Comparison of ENCODE assay signal across 8 cellular contexts in the genomic region with DNA sequence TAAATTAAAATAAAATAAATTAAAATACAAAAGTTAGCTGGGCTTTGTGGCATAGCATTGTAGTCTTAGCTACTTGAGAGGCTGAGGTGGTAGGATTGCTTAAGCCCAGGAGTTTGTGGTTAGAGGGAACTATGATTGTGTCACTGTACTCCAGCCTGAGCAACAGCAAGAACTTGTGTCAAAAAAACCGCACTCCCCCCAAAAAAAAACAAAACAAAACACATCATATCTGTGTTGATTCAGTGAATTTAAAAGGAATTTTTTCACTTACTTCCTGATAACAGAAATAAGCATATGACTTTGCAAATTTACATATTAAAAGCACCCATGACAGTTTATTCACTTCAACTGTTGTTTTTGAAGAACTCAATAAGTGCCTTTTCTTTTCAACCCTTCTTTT.
DNase-seq lines count a peak whose midpoint lies in the region; ATAC-seq and TF ChIP-seq lines count a peak whose summit lies in the region.

No MANE protein-coding gene starts in this region.

- no peaks in the 10 kb centered on the region for H3K9me2 ChIP-seq in hepatocyte (replicated peaks; ENCODE audit: insufficient read depth)

- no peaks in the 10 kb centered on the region for H3K79me2 ChIP-seq in hepatocyte

- peak overlapping the region; percentile 99 for H3K27ac Mint-ChIP-seq in activated B cell treated with CpG ODN at 0.5 μM for 24 hours

- no peak overlapping the region for H3K4me2 ChIP-seq in hepatocyte

- no peak overlapping the region for H2AFZ ChIP-seq in hepatocyte

- ATAC-seq in activated B cell treated with CpG ODN at 0.5 μM for 24 hours (ENCODE audit: low read depth) (no peak), GM18868 (IDR thresholded peaks at IDR 0.05; ENCODE audit: unreplicated experiment) (no peak)

- WGBS in hepatocyte (ENCODE audit: low lambda C conversion rate, missing lambda C conversion rate), result 67% methylated on average over 1 of the region's 1 CpG

- H3K4me3 ChIP-seq in HL-60 (replicated peaks; ENCODE audit: insufficient read depth, low read length), result no peak overlapping the region
- H3K4me3 ChIP-seq in hepatocyte, result no peak overlapping the region

- no peaks in the 10 kb centered on the region for H3K36me3 Mint-ChIP-seq in activated B cell treated with CpG ODN at 0.5 μM for 24 hours (ENCODE audit: low read depth)

- no peaks in the 10 kb centered on the region for H4K20me1 ChIP-seq in hepatocyte (ENCODE audit: insufficient read depth, poor library complexity, severe bottlenecking)

- no peaks in the 10 kb centered on the region for H3K36me3 ChIP-seq in hepatocyte (replicated peaks; ENCODE audit: insufficient read depth, low read depth)

- DNase-seq in A172 (ENCODE audit: low spot score) (peak; percentile 55), HL-60 (ENCODE audit: low read depth in 1 of 2, low spot score in 1 of 2) (peak; percentile 90 to 91), activated B cell treated with CpG ODN at 0.5 μM for 24 hours (no peak), hepatocyte (ENCODE audit: low spot score) (no peak), caudate nucleus (lab: John Stamatoyannopoulos, UW) (no peak), cerebellar cortex (ENCODE audit: low spot score) (no peak)
- no peak for DNase-seq in effector CD4-positive, alpha-beta T cell

- H3K4me3 Mint-ChIP-seq in activated B cell treated with CpG ODN at 0.5 μM for 24 hours, result no peak overlapping the region

- no peaks in the 10 kb centered on the region for H3K27me3 Mint-ChIP-seq in activated B cell treated with CpG ODN at 0.5 μM for 24 hours

- no peaks in the 10 kb centered on the region for H3K27me3 ChIP-seq in HL-60 (ENCODE audit: insufficient read depth, poor library complexity, severe bottlenecking)
- H3K27me3 ChIP-seq in hepatocyte, result no peaks in the 10 kb centered on the region

- no peak for TF ChIP-seq CTCF in HL-60 (IDR thresholded peaks at IDR 0.05; ENCODE audit: insufficient read depth, low read length)
- TF ChIP-seq CTCF in activated B cell treated with CpG ODN at 0.5 μM for 24 hours (IDR thresholded peaks at IDR 0.05), result no peak
- TF ChIP-seq CTCF in hepatocyte (IDR thresholded peaks at IDR 0.05; ENCODE audit: poor library complexity), result no peak

- POLR2A ChIA-PET in activated B cell treated with CpG ODN at 0.5 μM for 24 hours (lab: Charles Lee), result interaction anchor here (0.7 to 6.6 kb wide), 4 partner anchors 8 to 444 kb away, joined by 3 to 86 read pairs (median 8); no protein-coding TSS in a partner anchor

- H3K9me3 ChIP-seq in hepatocyte (ENCODE audit: low read depth), result no peaks in the 10 kb centered on the region

- no peaks in the 10 kb centered on the region for H3K9me3 Mint-ChIP-seq in activated B cell treated with CpG ODN at 0.5 μM for 24 hours

- H3K4me1 Mint-ChIP-seq in activated B cell treated with CpG ODN at 0.5 μM for 24 hours, result peaks cover 86% of the 10 kb centered on the region

- intact Hi-C loops in activated B cell treated with CpG ODN at 0.5 μM for 24 hours (cut with micrococcal nuclease), result loop anchor here (5.0 to 10.0 kb wide), 4 partner anchors 35 to 702 kb away; no protein-coding TSS in a partner anchor

- peaks cover 11% of the 10 kb centered on the region for H3K4me1 ChIP-seq in hepatocyte (ENCODE audit: insufficient read depth)

- H3K27ac ChIP-seq in HL-60 (replicated peaks) (peak overlapping the region; percentile 83), hepatocyte (peak overlapping the region; percentile 65), caudate nucleus (ENCODE audit: low read depth, low read length) (no peak overlapping the region)

- CTCF ChIA-PET in activated B cell treated with CpG ODN at 0.5 μM for 24 hours (lab: Charles Lee), result interaction anchor here (0.8 to 1.3 kb wide), 2 partner anchors 163 to 374 kb away, joined by 3 read pairs; no protein-coding TSS in a partner anchor

Comparison
In these comparisons a context has a peak if more than half of its experiments do, and no peak if none do; other contexts are left out.
1. DNase-seq: peak in A172 (single experiment) and HL-60 (2 of 2); none in activated B cell treated with CpG ODN at 0.5 μM for 24 hours (single experiment), hepatocyte (single experiment), caudate nucleus (0 of 61), cerebellar cortex (single experiment) and effector CD4-positive, alpha-beta T cell (single experiment).